In the genomic region with DNA sequence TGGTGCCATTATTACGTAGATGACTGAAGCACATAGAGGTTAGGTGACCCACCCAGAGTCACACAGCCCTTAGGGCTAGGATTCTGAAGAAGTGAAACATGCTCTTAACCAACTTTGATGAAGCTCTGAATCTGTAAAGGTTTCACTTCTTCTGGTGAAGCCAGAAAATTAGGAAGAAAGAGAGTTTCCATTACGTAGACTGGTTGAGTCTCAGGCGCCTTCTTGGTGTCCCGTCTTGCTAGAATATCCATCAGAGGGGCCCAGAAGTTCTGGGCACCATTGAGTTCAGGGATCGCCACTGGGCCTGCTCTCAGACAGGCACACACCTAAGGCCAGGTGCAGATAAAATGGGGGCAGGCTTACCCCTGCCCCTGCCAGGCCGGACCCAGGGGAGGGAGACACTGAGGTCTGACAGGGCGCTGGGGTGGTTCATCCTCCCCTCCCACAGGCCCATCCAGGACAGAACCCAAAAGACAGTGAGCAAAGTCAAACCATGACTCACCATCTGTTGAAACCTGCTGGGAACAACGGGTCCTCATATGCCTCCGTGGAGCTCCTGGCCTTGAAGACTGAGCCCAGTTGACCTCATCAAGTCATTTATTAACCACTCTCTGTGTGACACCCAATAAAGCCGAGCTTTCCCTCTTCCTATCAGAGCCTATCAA, we compare ENCODE assay signal across 9 cellular contexts. TPM values are rescaled to one million over a fixed set of nuclear protein-coding genes. Genes with fewer than 3 reads are reported as not detected.
DNase-seq lines count a peak whose midpoint lies in the region; ATAC-seq and TF ChIP-seq lines count a peak whose summit lies in the region.
"Had no signal": no experiment of that assay in that cellular context is flagged by ENCODE, and none has a peak within 500 bp of the region (broad histone marks: within the 10 kb centered on the region; RNA-seq: fewer than 3 reads in every experiment).

No MANE protein-coding gene starts in this region.

- no peaks in the 10 kb centered on the region for H3K36me3 ChIP-seq in ovary
- H3K36me3 ChIP-seq: BLaER1 had no signal

- no peak overlapping the region for H3K4me3 ChIP-seq in ovary
- H3K4me3 ChIP-seq: BLaER1 had no signal

- intact Hi-C loops in ovary (cut with DNase I) = no loop called here

- no peak overlapping the region for H3K27ac ChIP-seq in ovary
- H3K27ac ChIP-seq: BLaER1 had no signal

- H3K36me3 Mint-ChIP-seq in central memory CD8-positive, alpha-beta T cell (ENCODE audit: insufficient read depth) = no peaks in the 10 kb centered on the region

- TF ChIP-seq POLR2A in ovary (IDR thresholded peaks at IDR 0.05) = no peak

- no peaks in the 10 kb centered on the region for H3K4me1 ChIP-seq in ovary (ENCODE audit: insufficient read depth)

- no peak overlapping the region for H3K4me3 Mint-ChIP-seq in central memory CD8-positive, alpha-beta T cell

- peaks cover 30% of the 10 kb centered on the region for H3K27me3 Mint-ChIP-seq in central memory CD8-positive, alpha-beta T cell

- DNase-seq in Caki2 (ENCODE audit: low read depth) = peak; percentile 6
- DNase-seq in central memory CD8-positive, alpha-beta T cell (ENCODE audit: low spot score in 2 of 2) = no peak
- no peak for DNase-seq in ovary
- DNase-seq in stimulated activated CD4-positive, alpha-beta T cell treated with anti-CD3 and anti-CD28 coated beads, Interleukin-1b, Interleukin-23, amount 100 ng/mL, for 48 hours = no peak
- no peak for DNase-seq in AML-193 (lab: John Stamatoyannopoulos, UW)
- no peak for DNase-seq in HUDEP-2 (lab: John Stamatoyannopoulos, UW; ENCODE audit: unreplicated experiment in 76 of 76)

- no peaks in the 10 kb centered on the region for H3K9me3 ChIP-seq in ovary
- H3K9me3 ChIP-seq: BLaER1 had no signal

- TF ChIP-seq EP300 in ovary (IDR thresholded peaks at IDR 0.05) = no peak

- H3K9me3 Mint-ChIP-seq in central memory CD8-positive, alpha-beta T cell = no peaks in the 10 kb centered on the region

- H3K4me1 Mint-ChIP-seq in central memory CD8-positive, alpha-beta T cell = no peaks in the 10 kb centered on the region

- H3K27me3 ChIP-seq in ovary = no peaks in the 10 kb centered on the region
- H3K27me3 ChIP-seq: BLaER1 had no signal

- WGBS in ovary, 3 donors = 78 to 85% (median 84%) methylated on average over 10 of the region's 10 CpGs

- in situ Hi-C loops in Caki2 (cut with HindIII; ENCODE audit: low pct_unique_long_range_greater_than_20kb, low sequenced_read_pairs) = no loop called here

- no peak for TF ChIP-seq CTCF in ovary (IDR thresholded peaks at IDR 0.05)

- peak; percentile 88 for ATAC-seq in GM19455 (IDR thresholded peaks at IDR 0.05; ENCODE audit: unreplicated experiment)
- peak; percentile 90 for ATAC-seq in HG03108 (IDR thresholded peaks at IDR 0.05; ENCODE audit: unreplicated experiment)
- peak; percentile 40 for ATAC-seq in central memory CD8-positive, alpha-beta T cell (replicated peaks; ENCODE audit: extremely low read depth, poor library complexity, severe bottlenecking)

- H3K27ac Mint-ChIP-seq in central memory CD8-positive, alpha-beta T cell (ENCODE audit: low read depth) = peak overlapping the region; percentile 44

RNA-seq across cellular contexts. Expression of a gene that starts 33.2 kb away (rescaled TPM):
- total RNA-seq in Caki2 (2014; rRNA removed; shearing (Covaris generic); ENCODE audit: low replicate concordance) = not detected in 2 replicates
- not detected for total RNA-seq in ovary
- polyA plus RNA-seq in ovary = not detected

Comparison
In these comparisons a context has a peak if more than half of its experiments do, and no peak if none do; other contexts are left out.
1. ATAC-seq: peak in every context shown above with its lines; median percentile 90 in HG03108; 88 in GM19455; 40 in central memory CD8-positive, alpha-beta T cell.